In the genomic region with DNA sequence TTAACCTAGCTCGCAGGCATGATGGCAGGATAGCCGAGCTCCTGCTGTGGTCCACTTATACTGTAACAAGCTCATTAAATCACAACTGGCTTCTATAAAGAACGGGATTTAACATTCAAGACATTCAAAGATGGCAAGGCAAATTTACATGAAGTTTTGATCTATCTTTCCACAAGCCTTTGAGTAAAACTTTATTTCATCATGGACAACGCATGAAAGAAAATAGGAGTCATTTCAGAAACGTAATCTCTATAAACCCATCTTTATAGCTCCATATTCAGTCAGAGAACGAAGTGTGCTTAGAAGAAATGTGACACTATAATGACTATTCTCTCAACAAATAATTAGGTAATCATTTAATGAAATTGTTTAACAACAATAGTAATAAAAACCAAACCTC, we compare ENCODE assay signal across 8 cellular contexts. TPM values are rescaled to one million over a fixed set of nuclear protein-coding genes. Genes with fewer than 3 reads are reported as not detected.
DNase-seq lines count a peak whose midpoint lies in the region; ATAC-seq, FAIRE-seq and TF ChIP-seq lines count a peak whose summit lies in the region.

No MANE protein-coding gene starts in this region.

- peak overlapping the region; percentile 99 for H3K4me3 ChIP-seq in thymus (ENCODE audit: low read length)

- H3K27me3 ChIP-seq in thymus (ENCODE audit: control insufficient read depth, insufficient read depth): no peaks in the 10 kb centered on the region

- peaks cover 5% of the 10 kb centered on the region for H3K36me3 ChIP-seq in thymus (ENCODE audit: control insufficient read depth, insufficient read depth)

- no peak for FAIRE-seq in GM12891 (lab: Jason Lieb, UNC)

- peaks cover 2% of the 10 kb centered on the region for H3K4me1 ChIP-seq in thymus (ENCODE audit: control insufficient read depth, insufficient read depth, low read length)

- no peaks in the 10 kb centered on the region for H3K9me3 Mint-ChIP-seq in activated CD4-positive, alpha-beta T cell treated with anti-CD3 and anti-CD28 coated beads, Interleukin-2, amount 10 ng/mL, durations not matched to agents 7 days and 5 days
- no peaks in the 10 kb centered on the region for H3K9me3 Mint-ChIP-seq in activated T-helper 17 cell treated with anti-CD3 and anti-CD28 coated beads, Interleukin-2, amount 50 U/mL, for 72 hours
- H3K9me3 Mint-ChIP-seq in immature natural killer cell: no peaks in the 10 kb centered on the region

- H3K27ac ChIP-seq in thymus (ENCODE audit: low read depth): no peak overlapping the region

- DNase-seq in activated CD4-positive, alpha-beta T cell treated with anti-CD3 and anti-CD28 coated beads, Interleukin-2, amount 10 ng/mL, durations not matched to agents 7 days and 5 days: no peak
- DNase-seq in activated CD4-positive, alpha-beta T cell treated with anti-CD3 and anti-CD28 coated beads for 1 hour: no peak
- DNase-seq in immature natural killer cell: no peak
- DNase-seq in germinal center (ENCODE audit: low spot score): no peak
- no peak for DNase-seq in SIG-M5 treated with dmso at 0.1 percent for 504 hours (lab: John Stamatoyannopoulos, UW; ENCODE audit: unreplicated experiment)
- DNase-seq in GM12891 (ENCODE audit: insufficient read length, low spot score): no peak

- H3K27ac Mint-ChIP-seq in activated CD4-positive, alpha-beta T cell treated with anti-CD3 and anti-CD28 coated beads, Interleukin-2, amount 10 ng/mL, durations not matched to agents 7 days and 5 days: peak overlapping the region; percentile 85
- H3K27ac Mint-ChIP-seq in activated T-helper 17 cell treated with anti-CD3 and anti-CD28 coated beads, Interleukin-2, amount 50 U/mL, for 72 hours: peak overlapping the region; percentile 91
- H3K27ac Mint-ChIP-seq in immature natural killer cell: peak overlapping the region; percentile 83 to 91 (median 88)

- H3K4me3 Mint-ChIP-seq in activated CD4-positive, alpha-beta T cell treated with anti-CD3 and anti-CD28 coated beads, Interleukin-2, amount 10 ng/mL, durations not matched to agents 7 days and 5 days: peak overlapping the region; percentile 84
- peak overlapping the region; percentile 93 for H3K4me3 Mint-ChIP-seq in activated T-helper 17 cell treated with anti-CD3 and anti-CD28 coated beads, Interleukin-2, amount 50 U/mL, for 72 hours
- peak overlapping the region; percentile 87 to 90 (median 88) for H3K4me3 Mint-ChIP-seq in immature natural killer cell

- CTCF ChIA-PET in activated CD4-positive, alpha-beta T cell treated with anti-CD3 and anti-CD28 coated beads, Interleukin-2, amount 10 ng/mL, durations not matched to agents 7 days and 5 days (lab: Charles Lee): interaction anchor here (1.0 to 2.4 kb wide), 5 partner anchors 31 to 513 kb away, joined by 3 to 12 read pairs (median 4); no protein-coding TSS in a partner anchor

- no peak for ATAC-seq in activated T-helper 17 cell treated with anti-CD3 and anti-CD28 coated beads, Interleukin-2, amount 50 U/mL, for 72 hours (replicated peaks)

- H3K4me1 Mint-ChIP-seq in activated CD4-positive, alpha-beta T cell treated with anti-CD3 and anti-CD28 coated beads, Interleukin-2, amount 10 ng/mL, durations not matched to agents 7 days and 5 days: peaks cover 41% of the 10 kb centered on the region
- peaks cover 10% of the 10 kb centered on the region for H3K4me1 Mint-ChIP-seq in activated T-helper 17 cell treated with anti-CD3 and anti-CD28 coated beads, Interleukin-2, amount 50 U/mL, for 72 hours
- H3K4me1 Mint-ChIP-seq in immature natural killer cell: peaks cover 34 to 43% of the 10 kb centered on the region in 2 donors

- peaks cover 10% of the 10 kb centered on the region for H3K36me3 Mint-ChIP-seq in activated CD4-positive, alpha-beta T cell treated with anti-CD3 and anti-CD28 coated beads, Interleukin-2, amount 10 ng/mL, durations not matched to agents 7 days and 5 days (ENCODE audit: low read depth)
- peaks cover 54% of the 10 kb centered on the region for H3K36me3 Mint-ChIP-seq in activated T-helper 17 cell treated with anti-CD3 and anti-CD28 coated beads, Interleukin-2, amount 50 U/mL, for 72 hours (ENCODE audit: low read depth)
- peaks cover 0 to 6% (median under 1%) of the 10 kb centered on the region in 3 donors for H3K36me3 Mint-ChIP-seq in immature natural killer cell

- TF ChIP-seq POLR2A in GM12891 (IDR thresholded peaks at IDR 0.05; ENCODE audit: low read depth, low read length): no peak

- WGBS in thymus: 68% methylated on average over 6 of the region's 6 CpGs

- H3K27me3 Mint-ChIP-seq in activated CD4-positive, alpha-beta T cell treated with anti-CD3 and anti-CD28 coated beads, Interleukin-2, amount 10 ng/mL, durations not matched to agents 7 days and 5 days: no peaks in the 10 kb centered on the region
- H3K27me3 Mint-ChIP-seq in activated T-helper 17 cell treated with anti-CD3 and anti-CD28 coated beads, Interleukin-2, amount 50 U/mL, for 72 hours: no peaks in the 10 kb centered on the region
- peaks cover 7 to 13% (median 9%) of the 10 kb centered on the region in 3 donors for H3K27me3 Mint-ChIP-seq in immature natural killer cell (ENCODE audit: low read depth in 3 of 3)

- POLR2A ChIA-PET in activated CD4-positive, alpha-beta T cell treated with anti-CD3 and anti-CD28 coated beads, Interleukin-2, amount 10 ng/mL, durations not matched to agents 7 days and 5 days (lab: Charles Lee): interaction anchor here (0.6 kb wide), 1 partner anchor 21 kb away, joined by 6 read pairs; no protein-coding TSS in a partner anchor

- H3K9me3 ChIP-seq in thymus (ENCODE audit: control insufficient read depth): no peaks in the 10 kb centered on the region

TF ChIP-seq in GM12891, 5 proteins besides CTCF, POLR2A, EP300 and RAD21:
- no peak for TF ChIP-seq POLR2AphosphoS5 (IDR thresholded peaks at IDR 0.05; ENCODE audit: low read depth, low read length)
- TF ChIP-seq PAX5 (IDR thresholded peaks at IDR 0.05; ENCODE audit: insufficient read depth, low read length, severe bottlenecking): no peak
- TF ChIP-seq SPI1 (IDR thresholded peaks at IDR 0.05; ENCODE audit: low read depth, low read length): no peak
- no peak for TF ChIP-seq TAF1 (IDR thresholded peaks at IDR 0.05; ENCODE audit: low read depth, low read length)
- no peak for TF ChIP-seq POU2F2 (IDR thresholded peaks at IDR 0.05; ENCODE audit: low read depth, low read length)

RNA-seq across cellular contexts. Expression of gene RPN1, which starts 1.4 kb away (rescaled TPM):
- total RNA-seq in activated CD4-positive, alpha-beta T cell treated with anti-CD3 and anti-CD28 coated beads, Interleukin-2, amount 10 ng/mL, durations not matched to agents 7 days and 5 days: 100 to 1,000 TPM; 164 to 177 TPM
- total RNA-seq in activated T-helper 17 cell treated with anti-CD3 and anti-CD28 coated beads, Interleukin-2, amount 50 U/mL, for 72 hours: 100 to 1,000 TPM; 106 to 179 TPM
- polyA plus RNA-seq in immature natural killer cell (100 to 1,000 TPM; 293 to 404 (median 308) TPM), thymus (103 TPM)
- 79.3 TPM for polyA plus RNA-seq in GM12891 (2012; ENCODE audit: low read depth, missing spikeins)
